In the genomic region with DNA sequence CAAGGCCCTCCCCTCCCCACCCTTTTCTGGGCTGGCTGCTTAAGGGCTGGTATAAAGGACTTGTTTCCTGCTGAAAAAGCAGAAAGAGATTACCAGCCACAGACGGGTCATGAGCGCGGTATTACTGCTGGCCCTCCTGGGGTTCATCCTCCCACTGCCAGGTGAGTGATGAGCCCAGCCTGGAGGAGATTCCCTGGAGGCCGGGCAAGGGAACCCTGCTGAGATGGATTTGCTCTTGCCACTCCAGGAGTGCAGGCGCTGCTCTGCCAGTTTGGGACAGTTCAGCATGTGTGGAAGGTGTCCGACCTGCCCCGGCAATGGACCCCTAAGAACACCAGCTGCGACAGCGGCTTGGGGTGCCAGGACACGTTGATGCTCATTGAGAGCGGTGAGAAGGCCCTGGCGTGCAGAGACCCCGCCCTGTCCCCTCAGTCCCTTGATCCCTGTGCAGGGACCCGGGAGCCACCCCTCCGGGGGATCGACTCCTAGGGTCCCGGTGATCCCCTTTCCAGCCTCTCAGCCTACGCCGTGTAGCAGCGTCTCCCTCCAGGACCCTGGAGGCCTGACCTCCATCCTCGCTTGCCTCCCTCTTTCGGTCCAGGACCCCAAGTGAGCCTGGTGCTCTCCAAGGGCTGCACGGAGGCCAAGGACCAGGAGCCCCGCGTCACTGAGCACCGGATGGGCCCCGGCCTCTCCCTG, we compare ENCODE assay signal across 19 cellular contexts. TPM values are rescaled to one million over a fixed set of nuclear protein-coding genes. Genes with fewer than 3 reads are reported as not detected.
DNase-seq lines count a peak whose midpoint lies in the region; ATAC-seq, FAIRE-seq and TF ChIP-seq lines count a peak whose summit lies in the region.
"Had no signal": no experiment of that assay in that cellular context is flagged by ENCODE, and none has a peak within 500 bp of the region (broad histone marks: within the 10 kb centered on the region; RNA-seq: fewer than 3 reads in every experiment).

A gene with protein sequence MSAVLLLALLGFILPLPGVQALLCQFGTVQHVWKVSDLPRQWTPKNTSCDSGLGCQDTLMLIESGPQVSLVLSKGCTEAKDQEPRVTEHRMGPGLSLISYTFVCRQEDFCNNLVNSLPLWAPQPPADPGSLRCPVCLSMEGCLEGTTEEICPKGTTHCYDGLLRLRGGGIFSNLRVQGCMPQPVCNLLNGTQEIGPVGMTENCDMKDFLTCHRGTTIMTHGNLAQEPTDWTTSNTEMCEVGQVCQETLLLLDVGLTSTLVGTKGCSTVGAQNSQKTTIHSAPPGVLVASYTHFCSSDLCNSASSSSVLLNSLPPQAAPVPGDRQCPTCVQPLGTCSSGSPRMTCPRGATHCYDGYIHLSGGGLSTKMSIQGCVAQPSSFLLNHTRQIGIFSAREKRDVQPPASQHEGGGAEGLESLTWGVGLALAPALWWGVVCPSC (plus strand): TSS at position 81 of the 699 bp plus-strand sequence. CDS start 29 bp downstream, at position 110.

- H3K27me3 ChIP-seq in SK-N-SH (ENCODE audit: insufficient read depth) (peaks cover 18% of the 10 kb centered on the region), iPS-15b (ENCODE audit: control insufficient read depth, insufficient read depth, low read length) (no peaks in the 10 kb centered on the region), Karpas-422 (ENCODE audit: low read length) (no peaks in the 10 kb centered on the region)
- H3K27me3 ChIP-seq: SJSA1 had no signal

- no peaks in the 10 kb centered on the region for H3K36me3 Mint-ChIP-seq in progenitor cell of endocrine pancreas (ENCODE audit: insufficient read depth)

- H3K27ac ChIP-seq in SK-N-SH (ENCODE audit: low read depth in 2 of 2, low read length in 1 of 2) (no peak within 1 kb of the TSS), Karpas-422 (ENCODE audit: low read length) (no peak within 1 kb of the TSS)
- H3K27ac ChIP-seq: SJSA1, uterus had no signal

- H3K9me3 Mint-ChIP-seq in progenitor cell of endocrine pancreas (ENCODE audit: low read depth) = no peaks in the 10 kb centered on the region
- H3K9me3 Mint-ChIP-seq: activated CD8-positive, alpha-beta T cell treated with anti-CD3 and anti-CD28 coated beads for 36 hours; activated T-helper 17 cell treated with anti-CD3 and anti-CD28 coated beads, Interleukin-2, amount 50 U/mL, for 72 hours had no signal

- CTCF ChIA-PET in SK-N-SH (lab: Yijun Ruan, JAX) = interaction anchor here (0.7 kb wide), 1 partner anchor 915 kb away, joined by 4 read pairs; no protein-coding TSS in a partner anchor

- H3K4me3 Mint-ChIP-seq in progenitor cell of endocrine pancreas (ENCODE audit: low read depth) = peak within 1 kb of the TSS; percentile 45
- H3K4me3 Mint-ChIP-seq: activated CD8-positive, alpha-beta T cell treated with anti-CD3 and anti-CD28 coated beads for 36 hours; activated T-helper 17 cell treated with anti-CD3 and anti-CD28 coated beads, Interleukin-2, amount 50 U/mL, for 72 hours had no signal

- no peaks in the 10 kb centered on the region for H4K20me1 ChIP-seq in SK-N-SH (ENCODE audit: insufficient read depth)
- H4K20me1 ChIP-seq in Karpas-422 (ENCODE audit: insufficient read depth, low read depth, low read length) = no peaks in the 10 kb centered on the region

- FAIRE-seq in urothelium cell line (lab: Jason Lieb, UNC) (no peak), GM12892 (lab: Jason Lieb, UNC) (no peak)

- TF ChIP-seq CTCF in SK-N-SH (IDR thresholded peaks at IDR 0.05) (no peak), progenitor cell of endocrine pancreas (IDR thresholded peaks at IDR 0.05; ENCODE audit: unreplicated experiment) (no peak)

- H3K9ac ChIP-seq in SK-N-SH = no peak within 1 kb of the TSS
- no peak within 1 kb of the TSS for H3K9ac ChIP-seq in iPS-15b (ENCODE audit: low read depth, low read length)
- H3K9ac ChIP-seq in Karpas-422 (ENCODE audit: low read length) = no peak within 1 kb of the TSS

- H3K4me1 Mint-ChIP-seq in progenitor cell of endocrine pancreas (ENCODE audit: low read depth) = peaks cover 1% of the 10 kb centered on the region

- ATAC-seq in GM18502 (IDR thresholded peaks at IDR 0.05; ENCODE audit: poor library complexity, unreplicated experiment) = no peak
- ATAC-seq: activated CD8-positive, alpha-beta T cell treated with anti-CD3 and anti-CD28 coated beads for 36 hours; activated T-helper 17 cell treated with anti-CD3 and anti-CD28 coated beads, Interleukin-2, amount 50 U/mL, for 72 hours had no signal

- H2AFZ ChIP-seq in SK-N-SH (ENCODE audit: low read depth) (no peak within 1 kb of the TSS), Karpas-422 (ENCODE audit: low read length) (no peak within 1 kb of the TSS)

- no peaks in the 10 kb centered on the region for H3K36me3 ChIP-seq in SK-N-SH (replicated peaks in 1 of 2; ENCODE audit: control insufficient read depth in 1 of 2, insufficient read depth in 2 of 2, low read length in 1 of 2)
- no peaks in the 10 kb centered on the region for H3K36me3 ChIP-seq in iPS-15b (ENCODE audit: control insufficient read depth, insufficient read depth, low read length)
- no peaks in the 10 kb centered on the region for H3K36me3 ChIP-seq in Karpas-422 (ENCODE audit: insufficient read depth, low read length)
- H3K36me3 ChIP-seq: SJSA1, uterus had no signal

- no peaks in the 10 kb centered on the region for H3F3A ChIP-seq in SK-N-SH (replicated peaks; ENCODE audit: insufficient read depth)

- H3K4me2 ChIP-seq in SK-N-SH (no peak within 1 kb of the TSS), Karpas-422 (ENCODE audit: low read depth, low read length, poor library complexity, severe bottlenecking) (no peak within 1 kb of the TSS)

- 27% methylated on average over 2 of the region's 27 CpGs for WGBS in SK-N-SH (ENCODE audit: low lambda C conversion rate)

- POLR2A ChIA-PET in SK-N-SH (lab: Yijun Ruan, JAX) = no interaction called here

- H3K9me2 ChIP-seq in SK-N-SH (no peaks in the 10 kb centered on the region), Karpas-422 (replicated peaks; ENCODE audit: insufficient read depth, low read length) (no peaks in the 10 kb centered on the region)

- H3K4me1 ChIP-seq in SK-N-SH (ENCODE audit: control insufficient read depth in 1 of 2, insufficient read depth in 2 of 2, low read depth in 1 of 2, low read length in 1 of 2) = no peaks in the 10 kb centered on the region
- no peaks in the 10 kb centered on the region for H3K4me1 ChIP-seq in iPS-15b (ENCODE audit: control insufficient read depth, insufficient read depth, low read length)
- no peaks in the 10 kb centered on the region for H3K4me1 ChIP-seq in Karpas-422 (ENCODE audit: low read length)
- H3K4me1 ChIP-seq: SJSA1, uterus had no signal

- TF ChIP-seq RAD21 in SK-N-SH (IDR thresholded peaks at IDR 0.05; ENCODE audit: low read length) = no peak

- in situ Hi-C loops in G401 (cut with HindIII; ENCODE audit: low sequenced_read_pairs) = no loop called here

- TF ChIP-seq EP300 in SK-N-SH (IDR thresholded peaks at IDR 0.05; ENCODE audit: borderline replicate concordance in 1 of 2, low read depth in 1 of 2, low read length in 1 of 2) = no peak

- no peak within 1 kb of the TSS for H3K27ac Mint-ChIP-seq in progenitor cell of endocrine pancreas
- H3K27ac Mint-ChIP-seq: activated CD8-positive, alpha-beta T cell treated with anti-CD3 and anti-CD28 coated beads for 36 hours; activated T-helper 17 cell treated with anti-CD3 and anti-CD28 coated beads, Interleukin-2, amount 50 U/mL, for 72 hours had no signal

- peaks cover 23% of the 10 kb centered on the region for H3K27me3 Mint-ChIP-seq in progenitor cell of endocrine pancreas

- TF ChIP-seq POLR2A in GM12892 (IDR thresholded peaks at IDR 0.05; ENCODE audit: low read depth, low read length) = no peak

- no peak within 1 kb of the TSS for H3K4me3 ChIP-seq in SK-N-SH (ENCODE audit: low read depth in 2 of 2, low read length in 1 of 2)
- H3K4me3 ChIP-seq in iPS-15b (ENCODE audit: low read depth, low read length) = peak within 1 kb of the TSS; percentile 63
- H3K4me3 ChIP-seq in Karpas-422 (ENCODE audit: low read length) = no peak within 1 kb of the TSS
- H3K4me3 ChIP-seq: SJSA1, uterus had no signal

- no peaks in the 10 kb centered on the region for H3K79me2 ChIP-seq in SK-N-SH (ENCODE audit: insufficient read depth)
- no peaks in the 10 kb centered on the region for H3K79me2 ChIP-seq in Karpas-422 (ENCODE audit: low read length)

- no peak for DNase-seq in G401 (ENCODE audit: low spot score)
- peak; percentile 20 for DNase-seq in SK-N-SH
- DNase-seq in progenitor cell of endocrine pancreas (ENCODE audit: low spot score, unreplicated experiment) = no peak
- DNase-seq in Karpas-422 = no peak
- DNase-seq in urothelium cell line (ENCODE audit: low spot score) = no peak
- DNase-seq in GM12892 (ENCODE audit: insufficient read length) = no peak
- DNase-seq: activated CD8-positive, alpha-beta T cell treated with anti-CD3 and anti-CD28 coated beads for 36 hours; DMS 273 treated with DMSO at 0.1 percent for 48 hours; foreskin melanocyte; NCI-H1417 treated with DMSO at 0.1 percent for 48 hours; stimulated activated CD4-positive, alpha-beta T cell treated with anti-CD3 and anti-CD28 coated beads, Interleukin-12 subunit alpha, Interleukin-12 subunit beta, amount 100 ng/mL, for 4 hours; stimulated activated naive CD4-positive, alpha-beta T cell treated with Interleukin-2 at 50 U/mL for 16 hours; uterus had no signal

- H3K9me3 ChIP-seq in SK-N-SH (no peaks in the 10 kb centered on the region), iPS-15b (ENCODE audit: control insufficient read depth, insufficient read depth, low read length) (no peaks in the 10 kb centered on the region), Karpas-422 (ENCODE audit: low read length) (no peaks in the 10 kb centered on the region)
- H3K9me3 ChIP-seq: SJSA1, uterus had no signal

TF ChIP-seq in SK-N-SH, 30 proteins besides CTCF, POLR2A, EP300 and RAD21 (continues in another document):
- TF ChIP-seq, protein P1, sequence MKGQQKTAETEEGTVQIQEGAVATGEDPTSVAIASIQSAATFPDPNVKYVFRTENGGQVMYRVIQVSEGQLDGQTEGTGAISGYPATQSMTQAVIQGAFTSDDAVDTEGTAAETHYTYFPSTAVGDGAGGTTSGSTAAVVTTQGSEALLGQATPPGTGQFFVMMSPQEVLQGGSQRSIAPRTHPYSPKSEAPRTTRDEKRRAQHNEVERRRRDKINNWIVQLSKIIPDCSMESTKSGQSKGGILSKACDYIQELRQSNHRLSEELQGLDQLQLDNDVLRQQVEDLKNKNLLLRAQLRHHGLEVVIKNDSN (IDR thresholded peaks at IDR 0.05; ENCODE audit: borderline replicate concordance, low read depth) = no peak
- TF ChIP-seq GABPA (IDR thresholded peaks at IDR 0.05; ENCODE audit: low read depth) (no peak), FOSL2 (IDR thresholded peaks at IDR 0.05; ENCODE audit: borderline replicate concordance, low read depth) (no peak), ELF1 (IDR thresholded peaks at IDR 0.05) (no peak), CHD2 (IDR thresholded peaks at IDR 0.05; ENCODE audit: low read length, partially characterized antibody) (no peak), SIN3A (IDR thresholded peaks at IDR 0.05; ENCODE audit: borderline replicate concordance, low read depth, low read length) (no peak)

RNA-seq across cellular contexts. Expression of the gene that starts here (rescaled TPM):
- total RNA-seq in G401 (2014; rRNA removed; shearing (Covaris generic)) = 443 and 498 TPM in 2 replicates
- polyA plus RNA-seq in SK-N-SH (2012; rRNA removed) = 0.54 and 0.88 TPM in 2 replicates
- 0.40 and 0.62 TPM in 2 replicates for polyA plus RNA-seq in SK-N-SH (2012; cell fraction: cytosol; rRNA removed)
- polyA plus RNA-seq in SK-N-SH (2012; cell fraction: nucleus; rRNA removed) = 1.2 TPM in 2 replicates
- not detected in 2 replicates for total RNA-seq in progenitor cell of endocrine pancreas
- total RNA-seq in Karpas-422 (2014; rRNA removed; shearing (Covaris generic); ENCODE audit: low replicate concordance) = not detected in 2 replicates
- not detected for polyA plus RNA-seq in GM12892 (2012; ENCODE audit: missing spikeins)
- total RNA-seq: activated CD8-positive, alpha-beta T cell treated with anti-CD3 and anti-CD28 coated beads for 36 hours; activated T-helper 17 cell treated with anti-CD3 and anti-CD28 coated beads, Interleukin-2, amount 50 U/mL, for 72 hours; osteoblast had no signal
- polyA plus RNA-seq: endothelial cell of umbilical vein had no signal

Comparison
In these comparisons a context has a peak if more than half of its experiments do, and no peak if none do; other contexts are left out.
1. RNA of the gene that starts here (total RNA-seq): 443 to 498 TPM in G401; not detected in progenitor cell of endocrine pancreas and not detected in Karpas-422; every median in the first group is over 100 times any median in the second.